Comparison of ENCODE assay signal across 8 cellular contexts in genomic region chr5:52786937-52787599, GRCh38. TPM values are rescaled to one million over a fixed set of nuclear protein-coding genes. Genes with fewer than 3 reads are reported as not detected.
DNase-seq lines count a peak whose midpoint lies in the region; ATAC-seq and TF ChIP-seq lines count a peak whose summit lies in the region.

No MANE protein-coding gene starts in this region.

- peak overlapping the region; percentile 56 to 96 (median 90) for H3K27ac ChIP-seq in heart right ventricle

- peak overlapping the region; percentile 87 to 90 for H3K4me3 Mint-ChIP-seq in activated T-cell treated with anti-CD3 and anti-CD28 coated beads, Interleukin-2, amount 50 U/mL, for 72 hours

- H3K4me1 ChIP-seq in heart right ventricle: peaks cover 0 to 61% (median 17%) of the 10 kb centered on the region in 9 donors

- no peak for TF ChIP-seq EP300 in Ishikawa (IDR thresholded peaks at IDR 0.05; ENCODE audit: borderline replicate concordance)

- intact Hi-C loops in Right ventricle myocardium superior (cut with DNase I) (loop anchor here (5.0 to 10.0 kb wide), 2 partner anchors 92 to 130 kb away; no protein-coding TSS in a partner anchor), Right ventricle myocardium inferior (cut with DNase I) (loop anchor here (5.0 kb wide), 4 partner anchors 50 to 95 kb away; no protein-coding TSS in a partner anchor), heart right ventricle (cut with DNase I) (loop anchor here in 9 of 10 donors (2.0 to 10.0 kb wide), 8 partner anchors 60 to 308 kb away; no protein-coding TSS in a partner anchor), sciatic nerve (cut with DNase I) (no loop called here)

- H3K36me3 Mint-ChIP-seq in activated T-cell treated with anti-CD3 and anti-CD28 coated beads, Interleukin-2, amount 50 U/mL, for 72 hours (ENCODE audit: insufficient read depth in 2 of 2): peaks cover 0 to 4% of the 10 kb centered on the region in 2 donors

- H3K4me1 Mint-ChIP-seq in activated T-cell treated with anti-CD3 and anti-CD28 coated beads, Interleukin-2, amount 50 U/mL, for 72 hours (ENCODE audit: low read depth): peaks cover 19% of the 10 kb centered on the region

- no peak for DNase-seq in Right ventricle myocardium superior
- no peak for DNase-seq in Right ventricle myocardium inferior (ENCODE audit: missing footprints)
- peak; percentile 20 to 39 for DNase-seq in activated T-cell treated with anti-CD3 and anti-CD28 coated beads, Interleukin-2, amount 50 U/mL, for 72 hours
- DNase-seq in heart right ventricle: no peak
- DNase-seq in sciatic nerve (ENCODE audit: low spot score): no peak
- DNase-seq in activated CD4-positive, CD25-positive, alpha-beta regulatory T cell (lab: John Stamatoyannopoulos, UW): no peak

- H3K4me3 ChIP-seq in heart right ventricle: peak overlapping the region; percentile 45 to 80 (median 68)

- peaks cover 0 to 21% (median 0%) of the 10 kb centered on the region in 7 donors for H3K27me3 ChIP-seq in heart right ventricle

- peak; percentile 94 for TF ChIP-seq RAD21 in Ishikawa (IDR thresholded peaks at IDR 0.05; ENCODE audit: low read depth)

- ATAC-seq in Right ventricle myocardium superior (ENCODE audit: poor library complexity) (peak; percentile 42), Right ventricle myocardium inferior (no peak), heart right ventricle (peak in 4 of 8 donors; percentile 25 to 32 (median 30)), sciatic nerve (peak; percentile 65), GM21737 (IDR thresholded peaks at IDR 0.05; ENCODE audit: unreplicated experiment) (no peak)
- peak; percentile 40 to 51 for ATAC-seq in activated T-cell treated with anti-CD3 and anti-CD28 coated beads, Interleukin-2, amount 50 U/mL, for 72 hours (replicated peaks in 1 of 2)

- no peaks in the 10 kb centered on the region for H3K9me3 ChIP-seq in heart right ventricle

- peaks cover 27% of the 10 kb centered on the region for H3K27me3 Mint-ChIP-seq in activated T-cell treated with anti-CD3 and anti-CD28 coated beads, Interleukin-2, amount 50 U/mL, for 72 hours (ENCODE audit: low read depth)

- TF ChIP-seq CTCF in heart right ventricle (IDR thresholded peaks at IDR 0.05): peak in 7 of 9 donors; percentile 19 to 53 (median 30)

- H3K36me3 ChIP-seq in heart right ventricle: no peaks in the 10 kb centered on the region

- H3K9me3 Mint-ChIP-seq in activated T-cell treated with anti-CD3 and anti-CD28 coated beads, Interleukin-2, amount 50 U/mL, for 72 hours: no peaks in the 10 kb centered on the region

- whole genome bisulfite sequencing in heart right ventricle, 2 donors: 5% methylated on average over 11 of the region's 11 CpGs

- no peak overlapping the region for H3K27ac Mint-ChIP-seq in activated T-cell treated with anti-CD3 and anti-CD28 coated beads, Interleukin-2, amount 50 U/mL, for 72 hours

TF ChIP-seq in Ishikawa, 13 proteins besides CTCF, POLR2A, EP300 and RAD21:
- TF ChIP-seq, protein P1, sequence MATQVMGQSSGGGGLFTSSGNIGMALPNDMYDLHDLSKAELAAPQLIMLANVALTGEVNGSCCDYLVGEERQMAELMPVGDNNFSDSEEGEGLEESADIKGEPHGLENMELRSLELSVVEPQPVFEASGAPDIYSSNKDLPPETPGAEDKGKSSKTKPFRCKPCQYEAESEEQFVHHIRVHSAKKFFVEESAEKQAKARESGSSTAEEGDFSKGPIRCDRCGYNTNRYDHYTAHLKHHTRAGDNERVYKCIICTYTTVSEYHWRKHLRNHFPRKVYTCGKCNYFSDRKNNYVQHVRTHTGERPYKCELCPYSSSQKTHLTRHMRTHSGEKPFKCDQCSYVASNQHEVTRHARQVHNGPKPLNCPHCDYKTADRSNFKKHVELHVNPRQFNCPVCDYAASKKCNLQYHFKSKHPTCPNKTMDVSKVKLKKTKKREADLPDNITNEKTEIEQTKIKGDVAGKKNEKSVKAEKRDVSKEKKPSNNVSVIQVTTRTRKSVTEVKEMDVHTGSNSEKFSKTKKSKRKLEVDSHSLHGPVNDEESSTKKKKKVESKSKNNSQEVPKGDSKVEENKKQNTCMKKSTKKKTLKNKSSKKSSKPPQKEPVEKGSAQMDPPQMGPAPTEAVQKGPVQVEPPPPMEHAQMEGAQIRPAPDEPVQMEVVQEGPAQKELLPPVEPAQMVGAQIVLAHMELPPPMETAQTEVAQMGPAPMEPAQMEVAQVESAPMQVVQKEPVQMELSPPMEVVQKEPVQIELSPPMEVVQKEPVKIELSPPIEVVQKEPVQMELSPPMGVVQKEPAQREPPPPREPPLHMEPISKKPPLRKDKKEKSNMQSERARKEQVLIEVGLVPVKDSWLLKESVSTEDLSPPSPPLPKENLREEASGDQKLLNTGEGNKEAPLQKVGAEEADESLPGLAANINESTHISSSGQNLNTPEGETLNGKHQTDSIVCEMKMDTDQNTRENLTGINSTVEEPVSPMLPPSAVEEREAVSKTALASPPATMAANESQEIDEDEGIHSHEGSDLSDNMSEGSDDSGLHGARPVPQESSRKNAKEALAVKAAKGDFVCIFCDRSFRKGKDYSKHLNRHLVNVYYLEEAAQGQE (IDR thresholded peaks at IDR 0.05; ENCODE audit: low read depth): no peak
- no peak for TF ChIP-seq FOXM1 (IDR thresholded peaks at IDR 0.05; ENCODE audit: borderline replicate concordance, low read depth)
- no peak for TF ChIP-seq CREB1 (IDR thresholded peaks at IDR 0.05; ENCODE audit: low read depth)
- TF ChIP-seq MAX (IDR thresholded peaks at IDR 0.05): 0 out of 2 replicates have a peak, but pooled peaks have one; percentile 12
- no peak for TF ChIP-seq YY1 (IDR thresholded peaks at IDR 0.05; ENCODE audit: low read depth)

RNA-seq across cellular contexts. Expression of gene ITGA1, which starts 0.6 kb away (rescaled TPM):
- total RNA-seq in Right ventricle myocardium superior: 23.6 TPM
- total RNA-seq in Right ventricle myocardium inferior: 29.9 TPM
- 1 to 10 TPM; 4.7 to 5.6 TPM for total RNA-seq in activated T-cell treated with anti-CD3 and anti-CD28 coated beads, Interleukin-2, amount 50 U/mL, for 72 hours
- 10 to 100 TPM; 17.7 to 48.2 (median 25.4) TPM for total RNA-seq in heart right ventricle
- 10 to 100 TPM in 1 of 2 donors, 1 to 10 TPM in 1; 7.7 to 11.6 TPM for polyA plus RNA-seq in heart right ventricle
- 104 TPM for total RNA-seq in sciatic nerve

RNA-seq across cellular contexts. Expression of gene PELO, which starts 0.6 kb away (rescaled TPM):
- total RNA-seq in Right ventricle myocardium superior: 16.9 TPM
- 20.5 TPM for total RNA-seq in Right ventricle myocardium inferior
- 10 to 100 TPM; 16.6 to 17.5 TPM for total RNA-seq in activated T-cell treated with anti-CD3 and anti-CD28 coated beads, Interleukin-2, amount 50 U/mL, for 72 hours
- total RNA-seq in heart right ventricle: 10 to 100 TPM; 14.7 to 28.1 (median 22.2) TPM
- 10 to 100 TPM in 1 of 2 donors, 1 to 10 TPM in 1; 4.7 to 15.5 TPM for polyA plus RNA-seq in heart right ventricle
- 48.9 TPM for total RNA-seq in sciatic nerve

Comparison
In these comparisons a context has a peak if more than half of its experiments do, and no peak if none do; other contexts are left out.
1. ATAC-seq: peak in Right ventricle myocardium superior (single experiment), activated T-cell treated with anti-CD3 and anti-CD28 coated beads, Interleukin-2, amount 50 U/mL, for 72 hours (2 of 2) and sciatic nerve (single experiment); none in Right ventricle myocardium inferior (single experiment) and GM21737 (single experiment).
2. DNase-seq: peak in activated T-cell treated with anti-CD3 and anti-CD28 coated beads, Interleukin-2, amount 50 U/mL, for 72 hours (2 of 2); none in Right ventricle myocardium superior (single experiment), Right ventricle myocardium inferior (single experiment), heart right ventricle (0 of 2), sciatic nerve (single experiment) and activated CD4-positive, CD25-positive, alpha-beta regulatory T cell (0 of 4).